Comparison of ENCODE assay signal across 19 cellular contexts in genomic region chr7:36852017-36852416, GRCh38.
DNase-seq lines count a peak whose midpoint lies in the region; ATAC-seq and TF ChIP-seq lines count a peak whose summit lies in the region.
"Had no signal": no experiment of that assay in that cellular context is flagged by ENCODE, and none has a peak within 500 bp of the region (broad histone marks: within the 10 kb centered on the region; RNA-seq: fewer than 3 reads in every experiment).

No MANE protein-coding gene starts in this region.

- H3K9me3 Mint-ChIP-seq in activated naive CD8-positive, alpha-beta T cell (ENCODE audit: low read depth) = peaks cover 17% of the 10 kb centered on the region
- H3K9me3 Mint-ChIP-seq in activated naive CD8-positive, alpha-beta T cell treated with anti-CD3 and anti-CD28 coated beads for 36 hours = peaks cover 25% of the 10 kb centered on the region
- H3K9me3 Mint-ChIP-seq in activated T-cell treated with anti-CD3 and anti-CD28 coated beads, Interleukin-2, amount 50 U/mL, for 4 hours = peaks cover 36% of the 10 kb centered on the region

- no peak overlapping the region for H3K4me3 ChIP-seq in epithelial cell of proximal tubule (ENCODE audit: low read depth, low read length)
- H3K4me3 ChIP-seq: gastrocnemius medialis, psoas muscle, SJSA1 had no signal

- no peaks in the 10 kb centered on the region for H3K27me3 Mint-ChIP-seq in activated naive CD8-positive, alpha-beta T cell
- no peaks in the 10 kb centered on the region for H3K27me3 Mint-ChIP-seq in activated naive CD8-positive, alpha-beta T cell treated with anti-CD3 and anti-CD28 coated beads for 36 hours
- H3K27me3 Mint-ChIP-seq in activated T-cell treated with anti-CD3 and anti-CD28 coated beads, Interleukin-2, amount 50 U/mL, for 4 hours (ENCODE audit: low read depth) = no peaks in the 10 kb centered on the region
- H3K27me3 Mint-ChIP-seq: activated naive CD8-positive, alpha-beta T cell treated with anti-CD3 and anti-CD28 coated beads, Interleukin-2, amount 10 ng/mL, durations not matched to agents 7 days and 5 days had no signal

- DNase-seq in activated naive CD8-positive, alpha-beta T cell treated with anti-CD3 and anti-CD28 coated beads for 36 hours = no peak
- no peak for DNase-seq in activated T-cell treated with anti-CD3 and anti-CD28 coated beads, Interleukin-2, amount 50 U/mL, for 4 hours
- DNase-seq in epithelial cell of proximal tubule (ENCODE audit: low read depth) (peak; percentile 37), NCI-H187 (lab: John Stamatoyannopoulos, UW) (no peak), SKM-1 treated with dmso at 0.1 percent for 144 hours (lab: John Stamatoyannopoulos, UW; ENCODE audit: unreplicated experiment) (no peak)
- no peak for DNase-seq in stimulated activated naive CD8-positive, alpha-beta T cell treated with anti-CD3 and anti-CD28 coated beads, Interleukin-15, Interleukin-2, amounts not matched to agents 100 U/mL and 50 U/mL, for 24 hours
- DNase-seq: activated naive CD8-positive, alpha-beta T cell treated with anti-CD3 and anti-CD28 coated beads, Interleukin-2, amount 10 ng/mL, durations not matched to agents 7 days and 5 days; Caco-2; erythroblast; gastrocnemius medialis; mesendoderm; NCI-H146; NCI-H226; PC-3; psoas muscle had no signal

- H3K27ac Mint-ChIP-seq in activated naive CD8-positive, alpha-beta T cell = peak overlapping the region; percentile 69
- H3K27ac Mint-ChIP-seq in activated naive CD8-positive, alpha-beta T cell treated with anti-CD3 and anti-CD28 coated beads for 36 hours = no peak overlapping the region
- H3K27ac Mint-ChIP-seq: activated naive CD8-positive, alpha-beta T cell treated with anti-CD3 and anti-CD28 coated beads, Interleukin-2, amount 10 ng/mL, durations not matched to agents 7 days and 5 days; brain had no signal

- TF ChIP-seq CTCF in epithelial cell of proximal tubule (conservative IDR thresholded peaks at IDR 0.05; ENCODE audit: low read depth, low read length) = no peak

- peaks cover 17% of the 10 kb centered on the region for H3K4me1 Mint-ChIP-seq in activated naive CD8-positive, alpha-beta T cell (ENCODE audit: low read depth)
- peaks cover 10% of the 10 kb centered on the region for H3K4me1 Mint-ChIP-seq in activated naive CD8-positive, alpha-beta T cell treated with anti-CD3 and anti-CD28 coated beads for 36 hours
- H3K4me1 Mint-ChIP-seq in activated T-cell treated with anti-CD3 and anti-CD28 coated beads, Interleukin-2, amount 50 U/mL, for 4 hours (ENCODE audit: low read depth) = peaks cover 17% of the 10 kb centered on the region
- H3K4me1 Mint-ChIP-seq: brain, neural crest cell had no signal

- peak overlapping the region; percentile 1 for H3K4me3 Mint-ChIP-seq in activated naive CD8-positive, alpha-beta T cell
- H3K4me3 Mint-ChIP-seq in activated naive CD8-positive, alpha-beta T cell treated with anti-CD3 and anti-CD28 coated beads for 36 hours = no peak overlapping the region
- H3K4me3 Mint-ChIP-seq in activated T-cell treated with anti-CD3 and anti-CD28 coated beads, Interleukin-2, amount 50 U/mL, for 4 hours = no peak overlapping the region
- H3K4me3 Mint-ChIP-seq: activated naive CD8-positive, alpha-beta T cell treated with anti-CD3 and anti-CD28 coated beads, Interleukin-2, amount 10 ng/mL, durations not matched to agents 7 days and 5 days; brain; neural crest cell had no signal

- ATAC-seq in activated T-cell treated with anti-CD3 and anti-CD28 coated beads, Interleukin-2, amount 50 U/mL, for 4 hours = peak; percentile 68 to 72
- ATAC-seq in stimulated activated naive CD8-positive, alpha-beta T cell treated with anti-CD3 and anti-CD28 coated beads, Interleukin-15, Interleukin-2, amounts not matched to agents 100 U/mL and 50 U/mL, for 24 hours = peak; percentile 78
- ATAC-seq: gastrocnemius medialis, PC-3, psoas muscle had no signal

- H3K36me3 Mint-ChIP-seq in activated naive CD8-positive, alpha-beta T cell = peaks cover 55% of the 10 kb centered on the region
- peaks cover 63% of the 10 kb centered on the region for H3K36me3 Mint-ChIP-seq in activated naive CD8-positive, alpha-beta T cell treated with anti-CD3 and anti-CD28 coated beads for 36 hours
- peaks cover 54% of the 10 kb centered on the region for H3K36me3 Mint-ChIP-seq in activated T-cell treated with anti-CD3 and anti-CD28 coated beads, Interleukin-2, amount 50 U/mL, for 4 hours (ENCODE audit: insufficient read depth)
